ENCODE assay signal across 23 cellular contexts in genomic region chr2:29485631-29486030, GRCh38.
"Had no signal": no experiment of that assay in that cellular context is flagged by ENCODE, and none has a peak within 500 bp of the region (broad histone marks: within the 10 kb centered on the region; RNA-seq: fewer than 3 reads in every experiment).

No MANE protein-coding gene starts in this region.

- H3K27ac Mint-ChIP-seq: activated naive CD8-positive, alpha-beta T cell; activated T-helper 1 cell treated with anti-CD3 and anti-CD28 coated beads, Interleukin-12 subunit alpha, Interleukin-12 subunit beta, Interleukin-2, Interleukin-4 antibody, amounts not matched to agents 30 ng/mL and 10 ng/mL and 1 ng/mL, durations not matched to agents 14 hours and 24 hours and 36 hours; effector memory CD8-positive, alpha-beta T cell; naive thymus-derived CD4-positive, alpha-beta T cell; stimulated activated naive CD8-positive, alpha-beta T cell treated with anti-CD3 and anti-CD28 coated beads, Interleukin-15, amount 100 ng/mL, for 72 hours had no signal

- H3K27me3 ChIP-seq: cardiac muscle cell, esophagus squamous epithelium, hepatocyte, pancreas, right lobe of liver, suprapubic skin, transverse colon had no signal

- H3K4me3 Mint-ChIP-seq: activated naive CD8-positive, alpha-beta T cell; activated T-helper 1 cell treated with anti-CD3 and anti-CD28 coated beads, Interleukin-12 subunit alpha, Interleukin-12 subunit beta, Interleukin-2, Interleukin-4 antibody, amounts not matched to agents 30 ng/mL and 10 ng/mL and 1 ng/mL, durations not matched to agents 14 hours and 24 hours and 36 hours; effector memory CD8-positive, alpha-beta T cell; naive thymus-derived CD4-positive, alpha-beta T cell; stimulated activated naive CD8-positive, alpha-beta T cell treated with anti-CD3 and anti-CD28 coated beads, Interleukin-15, amount 100 ng/mL, for 72 hours had no signal

- ATAC-seq: effector memory CD8-positive, alpha-beta T cell; foreskin keratinocyte; naive thymus-derived CD4-positive, alpha-beta T cell; pancreas; right lobe of liver; stimulated activated naive CD8-positive, alpha-beta T cell treated with anti-CD3 and anti-CD28 coated beads, Interleukin-15, amount 100 ng/mL, for 72 hours had no signal

- FAIRE-seq: pancreas had no signal

- H3K4me3 ChIP-seq: cardiac muscle cell, esophagus squamous epithelium, hepatocyte, left ventricle myocardium inferior, pancreas, right lobe of liver, smooth muscle cell, suprapubic skin, transverse colon had no signal

- DNase-seq: activated CD4-positive, alpha-beta T cell treated with anti-CD3 and anti-CD28 coated beads for 1 hour; amniotic stem cell; dermis blood vessel endothelial cell; effector memory CD8-positive, alpha-beta T cell; esophagus squamous epithelium; foreskin keratinocyte; kidney glomerular epithelial cell; left ventricle myocardium inferior; mammary epithelial cell; naive thymus-derived CD4-positive, alpha-beta T cell; pancreas; right lobe of liver; stimulated activated CD4-positive, alpha-beta T cell treated with anti-CD3 and anti-CD28 coated beads, Interleukin-4, amount 100 ng/mL, for 1 hour; stimulated activated naive CD8-positive, alpha-beta T cell treated with anti-CD3 and anti-CD28 coated beads, Interleukin-15, amount 100 ng/mL, for 72 hours; T-helper 2 cell; transverse colon; WERI-Rb-1 had no signal

- H3K4me1 Mint-ChIP-seq: naive thymus-derived CD4-positive, alpha-beta T cell; stimulated activated naive CD8-positive, alpha-beta T cell treated with anti-CD3 and anti-CD28 coated beads, Interleukin-15, amount 100 ng/mL, for 72 hours had no signal

- H3K36me3 ChIP-seq: cardiac muscle cell, esophagus squamous epithelium, left ventricle myocardium inferior, pancreas, right lobe of liver, suprapubic skin, transverse colon, WERI-Rb-1 had no signal

- H3K36me3 Mint-ChIP-seq: activated naive CD8-positive, alpha-beta T cell; naive thymus-derived CD4-positive, alpha-beta T cell had no signal

- H3K27me3 Mint-ChIP-seq: activated naive CD8-positive, alpha-beta T cell had no signal

- H3K9me3 Mint-ChIP-seq: activated T-helper 1 cell treated with anti-CD3 and anti-CD28 coated beads, Interleukin-12 subunit alpha, Interleukin-12 subunit beta, Interleukin-2, Interleukin-4 antibody, amounts not matched to agents 30 ng/mL and 10 ng/mL and 1 ng/mL, durations not matched to agents 14 hours and 24 hours and 36 hours; effector memory CD8-positive, alpha-beta T cell had no signal
